In the genomic region with DNA sequence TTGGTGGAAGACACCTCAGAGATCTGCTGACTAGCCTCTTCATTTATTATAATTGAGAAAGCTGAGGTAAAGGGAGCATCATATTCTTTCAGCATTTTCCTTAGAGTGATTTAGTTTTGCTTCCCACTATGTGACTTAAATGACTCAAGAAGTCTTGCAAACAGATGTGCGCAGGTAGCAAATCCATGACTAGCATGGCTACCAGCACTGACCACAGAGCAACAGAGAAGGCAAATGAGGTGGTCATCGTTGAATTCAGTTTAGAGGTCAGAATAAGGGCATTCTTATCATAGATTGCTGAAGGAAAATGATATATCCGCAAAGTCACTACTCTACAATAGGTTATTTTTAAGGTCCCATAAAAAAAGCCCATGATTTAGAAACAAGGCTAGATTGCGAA, we compare ENCODE assay signal across 20 cellular contexts.
A peak's percentile ranks its signal among the peaks of the same experiment; 100 is the strongest.
DNase-seq lines count a peak whose midpoint lies in the region; ATAC-seq, FAIRE-seq and TF ChIP-seq lines count a peak whose summit lies in the region.
"Had no signal": no experiment of that assay in that cellular context is flagged by ENCODE, and none has a peak within 500 bp of the region (broad histone marks: within the 10 kb centered on the region; RNA-seq: fewer than 3 reads in every experiment).

No MANE protein-coding gene starts in this region.

- no peak for FAIRE-seq in GM12891 (lab: Jason Lieb, UNC)
- FAIRE-seq: bronchial epithelial cell, kidney had no signal

- H3K27me3 Mint-ChIP-seq in WTC11 (ENCODE audit: low read depth), result no peaks in the 10 kb centered on the region
- peaks cover 11% of the 10 kb centered on the region for H3K27me3 Mint-ChIP-seq in nephron progenitor cell (ENCODE audit: low read depth, poor library complexity)

- intact Hi-C loops in posterior cingulate gyrus (cut with DNase I), result no loop called here

- DNase-seq in GM12891 (ENCODE audit: insufficient read length, low spot score) (no peak), WTC11 (ENCODE audit: low spot score) (no peak), nephron progenitor cell (no peak), posterior cingulate gyrus (no peak), SK-N-DZ (ENCODE audit: low spot score) (no peak)
- no peak for DNase-seq in activated naive CD4-positive, alpha-beta T cell treated with Interleukin-2 at 50 U/mL for 16 hours
- DNase-seq: activated CD4-positive, CD25-positive, alpha-beta regulatory T cell; activated CD8-positive, alpha-beta memory T cell treated with anti-CD3 and anti-CD28 coated beads for 24 hours; Caco-2; foreskin melanocyte; hypothalamus; kidney; NCI-H1417 treated with DMSO at 0.1 percent for 48 hours; ovary; SHP77; stimulated activated CD4-positive, alpha-beta T cell treated with anti-CD3 and anti-CD28 coated beads, Interleukin-1b, Interleukin-23, amount 100 ng/mL, for 48 hours; stimulated activated naive CD4-positive, alpha-beta T cell treated with Interleukin-2 at 50 U/mL for 16 hours; trophoblast cell had no signal

- H3K27ac Mint-ChIP-seq in WTC11 (0 out of 2 replicates have a peak overlapping the region, but pooled peaks have one; percentile 28), nephron progenitor cell (peak overlapping the region; percentile 18)

- ATAC-seq in GM19455 (IDR thresholded peaks at IDR 0.05; ENCODE audit: unreplicated experiment), result peak; percentile 68
- ATAC-seq in WTC11, result no peak

- TF ChIP-seq POLR2A in GM12891 (IDR thresholded peaks at IDR 0.05; ENCODE audit: low read depth, low read length), result no peak

- peaks cover 8% of the 10 kb centered on the region for H3K9me3 Mint-ChIP-seq in WTC11
- peaks cover 12% of the 10 kb centered on the region for H3K9me3 Mint-ChIP-seq in nephron progenitor cell

- peaks cover 5% of the 10 kb centered on the region for H3K36me3 Mint-ChIP-seq in WTC11
- H3K36me3 Mint-ChIP-seq in nephron progenitor cell (ENCODE audit: low read depth), result peaks cover 7% of the 10 kb centered on the region

- CTCF ChIA-PET in WTC11 (lab: Charles Lee), result interaction anchor here (1.1 kb wide), 2 partner anchors 90 to 91 kb away, joined by 4 read pairs; no protein-coding TSS in a partner anchor

- H3K4me3 Mint-ChIP-seq in WTC11, result no peak overlapping the region
- H3K4me3 Mint-ChIP-seq in nephron progenitor cell, result no peak overlapping the region

- TF ChIP-seq CTCF in WTC11 (IDR thresholded peaks at IDR 0.05), result no peak
- TF ChIP-seq CTCF in nephron progenitor cell (IDR thresholded peaks at IDR 0.05), result no peak

- H3K4me1 Mint-ChIP-seq in WTC11 (peaks cover 26% of the 10 kb centered on the region), nephron progenitor cell (peaks cover 9% of the 10 kb centered on the region)

- POLR2A ChIA-PET in WTC11 (lab: Charles Lee), result no interaction called here

TF ChIP-seq in GM12891, 5 proteins besides CTCF, POLR2A, EP300 and RAD21:
- TF ChIP-seq POU2F2 (IDR thresholded peaks at IDR 0.05; ENCODE audit: low read depth, low read length), result peak; percentile 63; the same call in 1 of the 2 replicates
- no peak for TF ChIP-seq PAX5 (IDR thresholded peaks at IDR 0.05; ENCODE audit: insufficient read depth, low read length, severe bottlenecking)

TF ChIP-seq in WTC11, 78 proteins besides CTCF, POLR2A, EP300 and RAD21:
- TF ChIP-seq TEAD1 (CRISPR knock-in tag; IDR thresholded peaks at IDR 0.05), result no peak
- no peak for TF ChIP-seq ETV6 (CRISPR knock-in tag; IDR thresholded peaks at IDR 0.05)
